ENCODE assay signal across 1 cellular context in the genomic region with DNA sequence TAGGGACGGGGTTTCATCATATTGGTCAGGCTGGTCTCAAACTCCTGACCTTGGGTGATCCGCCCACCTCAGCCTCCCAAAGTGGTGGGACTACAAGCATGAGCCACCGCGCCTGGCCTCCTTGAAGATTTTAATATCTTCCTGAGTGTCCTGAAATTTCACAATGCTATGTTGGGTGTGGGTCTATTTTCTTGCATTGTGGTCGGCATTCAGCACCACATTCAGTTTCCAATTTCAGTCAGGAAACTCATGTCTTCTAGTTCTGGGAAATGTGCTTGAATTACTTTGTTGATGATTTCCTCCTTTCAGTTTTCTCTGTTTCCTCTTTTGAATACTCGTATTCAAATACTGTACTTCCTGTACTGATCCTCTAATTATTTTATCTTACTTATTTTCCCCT.
TF ChIP-seq lines count a peak whose summit lies in the region.

No MANE protein-coding gene starts in this region.

TF ChIP-seq in K562, 482 proteins besides CTCF, POLR2A, EP300 and RAD21 (continued from another document):
- TF ChIP-seq NFRKB (IDR thresholded peaks at IDR 0.05; ENCODE audit: low read depth) (0 out of 2 replicates have a peak, but pooled peaks have one; percentile 41), ZFPM2 (CRISPR knock-in tag; IDR thresholded peaks at IDR 0.05) (no peak), MEF2D (tag; conservative IDR thresholded peaks at IDR 0.05; ENCODE audit: low read depth) (no peak), DMBX1 (CRISPR knock-in tag; IDR thresholded peaks at IDR 0.05; ENCODE audit: borderline replicate concordance) (peak; percentile 55; the same call in 1 of the 2 replicates), SMAD4 (CRISPR knock-in tag; conservative IDR thresholded peaks at IDR 0.05) (no peak; the same call in 1 of the 2 replicates), C11orf30 (IDR thresholded peaks at IDR 0.05; ENCODE audit: low read depth) (no peak), SRSF1 (IDR thresholded peaks at IDR 0.05; ENCODE audit: low read depth, low read length) (no peak), NFIX (CRISPR knock-in tag; IDR thresholded peaks at IDR 0.05; ENCODE audit: low read depth) (no peak), SOX6 (IDR thresholded peaks at IDR 0.05) (peak; percentile 17; the same call in 1 of the 2 replicates), L3MBTL2 (IDR thresholded peaks at IDR 0.05) (peak; percentile 74), SNIP1 (IDR thresholded peaks at IDR 0.05; ENCODE audit: low read depth) (no peak), HNRNPH1 (optimal IDR thresholded peaks at IDR 0.05; ENCODE audit: low read depth, low read length) (no peak), FOXK2 (conservative IDR thresholded peaks at IDR 0.05 in 1 of 2, IDR thresholded peaks at IDR 0.05 in 1 of 2; ENCODE audit: low read depth in 2 of 2) (0 out of 4 replicates have a peak, but pooled peaks have one; percentile 36 to 39), HDAC8 (tag; IDR thresholded peaks at IDR 0.05) (no peak), ELF2 (CRISPR knock-in tag; IDR thresholded peaks at IDR 0.05) (no peak), TRIM28 (IDR thresholded peaks at IDR 0.05) (no peak)
- TF ChIP-seq, protein P1, sequence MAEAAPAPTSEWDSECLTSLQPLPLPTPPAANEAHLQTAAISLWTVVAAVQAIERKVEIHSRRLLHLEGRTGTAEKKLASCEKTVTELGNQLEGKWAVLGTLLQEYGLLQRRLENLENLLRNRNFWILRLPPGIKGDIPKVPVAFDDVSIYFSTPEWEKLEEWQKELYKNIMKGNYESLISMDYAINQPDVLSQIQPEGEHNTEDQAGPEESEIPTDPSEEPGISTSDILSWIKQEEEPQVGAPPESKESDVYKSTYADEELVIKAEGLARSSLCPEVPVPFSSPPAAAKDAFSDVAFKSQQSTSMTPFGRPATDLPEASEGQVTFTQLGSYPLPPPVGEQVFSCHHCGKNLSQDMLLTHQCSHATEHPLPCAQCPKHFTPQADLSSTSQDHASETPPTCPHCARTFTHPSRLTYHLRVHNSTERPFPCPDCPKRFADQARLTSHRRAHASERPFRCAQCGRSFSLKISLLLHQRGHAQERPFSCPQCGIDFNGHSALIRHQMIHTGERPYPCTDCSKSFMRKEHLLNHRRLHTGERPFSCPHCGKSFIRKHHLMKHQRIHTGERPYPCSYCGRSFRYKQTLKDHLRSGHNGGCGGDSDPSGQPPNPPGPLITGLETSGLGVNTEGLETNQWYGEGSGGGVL (CRISPR knock-in tag; IDR thresholded peaks at IDR 0.05): no peak
- TF ChIP-seq, protein P2, sequence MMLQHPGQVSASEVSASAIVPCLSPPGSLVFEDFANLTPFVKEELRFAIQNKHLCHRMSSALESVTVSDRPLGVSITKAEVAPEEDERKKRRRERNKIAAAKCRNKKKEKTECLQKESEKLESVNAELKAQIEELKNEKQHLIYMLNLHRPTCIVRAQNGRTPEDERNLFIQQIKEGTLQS (IDR thresholded peaks at IDR 0.05): 0 out of 2 replicates have a peak, but pooled peaks have one; percentile 15
- TF ChIP-seq, protein P2 (CRISPR knock-in tag; conservative IDR thresholded peaks at IDR 0.05): no peak
- TF ChIP-seq, protein P3, sequence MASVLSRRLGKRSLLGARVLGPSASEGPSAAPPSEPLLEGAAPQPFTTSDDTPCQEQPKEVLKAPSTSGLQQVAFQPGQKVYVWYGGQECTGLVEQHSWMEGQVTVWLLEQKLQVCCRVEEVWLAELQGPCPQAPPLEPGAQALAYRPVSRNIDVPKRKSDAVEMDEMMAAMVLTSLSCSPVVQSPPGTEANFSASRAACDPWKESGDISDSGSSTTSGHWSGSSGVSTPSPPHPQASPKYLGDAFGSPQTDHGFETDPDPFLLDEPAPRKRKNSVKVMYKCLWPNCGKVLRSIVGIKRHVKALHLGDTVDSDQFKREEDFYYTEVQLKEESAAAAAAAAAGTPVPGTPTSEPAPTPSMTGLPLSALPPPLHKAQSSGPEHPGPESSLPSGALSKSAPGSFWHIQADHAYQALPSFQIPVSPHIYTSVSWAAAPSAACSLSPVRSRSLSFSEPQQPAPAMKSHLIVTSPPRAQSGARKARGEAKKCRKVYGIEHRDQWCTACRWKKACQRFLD (CRISPR knock-in tag; IDR thresholded peaks at IDR 0.05): 0 out of 2 replicates have a peak, but pooled peaks have one; percentile 39
- TF ChIP-seq, protein P4, sequence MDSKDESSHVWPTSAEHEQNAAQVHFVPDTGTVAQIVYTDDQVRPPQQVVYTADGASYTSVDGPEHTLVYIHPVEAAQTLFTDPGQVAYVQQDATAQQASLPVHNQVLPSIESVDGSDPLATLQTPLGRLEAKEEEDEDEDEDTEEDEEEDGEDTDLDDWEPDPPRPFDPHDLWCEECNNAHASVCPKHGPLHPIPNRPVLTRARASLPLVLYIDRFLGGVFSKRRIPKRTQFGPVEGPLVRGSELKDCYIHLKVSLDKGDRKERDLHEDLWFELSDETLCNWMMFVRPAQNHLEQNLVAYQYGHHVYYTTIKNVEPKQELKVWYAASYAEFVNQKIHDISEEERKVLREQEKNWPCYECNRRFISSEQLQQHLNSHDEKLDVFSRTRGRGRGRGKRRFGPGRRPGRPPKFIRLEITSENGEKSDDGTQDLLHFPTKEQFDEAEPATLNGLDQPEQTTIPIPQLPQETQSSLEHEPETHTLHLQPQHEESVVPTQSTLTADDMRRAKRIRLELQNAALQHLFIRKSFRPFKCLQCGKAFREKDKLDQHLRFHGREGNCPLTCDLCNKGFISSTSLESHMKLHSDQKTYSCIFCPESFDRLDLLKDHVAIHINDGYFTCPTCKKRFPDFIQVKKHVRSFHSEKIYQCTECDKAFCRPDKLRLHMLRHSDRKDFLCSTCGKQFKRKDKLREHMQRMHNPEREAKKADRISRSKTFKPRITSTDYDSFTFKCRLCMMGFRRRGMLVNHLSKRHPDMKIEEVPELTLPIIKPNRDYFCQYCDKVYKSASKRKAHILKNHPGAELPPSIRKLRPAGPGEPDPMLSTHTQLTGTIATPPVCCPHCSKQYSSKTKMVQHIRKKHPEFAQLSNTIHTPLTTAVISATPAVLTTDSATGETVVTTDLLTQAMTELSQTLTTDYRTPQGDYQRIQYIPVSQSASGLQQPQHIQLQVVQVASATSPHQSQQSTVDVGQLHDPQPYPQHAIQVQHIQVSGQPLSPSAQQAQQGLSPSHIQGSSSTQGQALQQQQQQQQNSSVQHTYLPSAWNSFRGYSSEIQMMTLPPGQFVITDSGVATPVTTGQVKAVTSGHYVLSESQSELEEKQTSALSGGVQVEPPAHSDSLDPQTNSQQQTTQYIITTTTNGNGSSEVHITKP (IDR thresholded peaks at IDR 0.05; ENCODE audit: partially characterized antibody): no peak
